In the genomic region with DNA sequence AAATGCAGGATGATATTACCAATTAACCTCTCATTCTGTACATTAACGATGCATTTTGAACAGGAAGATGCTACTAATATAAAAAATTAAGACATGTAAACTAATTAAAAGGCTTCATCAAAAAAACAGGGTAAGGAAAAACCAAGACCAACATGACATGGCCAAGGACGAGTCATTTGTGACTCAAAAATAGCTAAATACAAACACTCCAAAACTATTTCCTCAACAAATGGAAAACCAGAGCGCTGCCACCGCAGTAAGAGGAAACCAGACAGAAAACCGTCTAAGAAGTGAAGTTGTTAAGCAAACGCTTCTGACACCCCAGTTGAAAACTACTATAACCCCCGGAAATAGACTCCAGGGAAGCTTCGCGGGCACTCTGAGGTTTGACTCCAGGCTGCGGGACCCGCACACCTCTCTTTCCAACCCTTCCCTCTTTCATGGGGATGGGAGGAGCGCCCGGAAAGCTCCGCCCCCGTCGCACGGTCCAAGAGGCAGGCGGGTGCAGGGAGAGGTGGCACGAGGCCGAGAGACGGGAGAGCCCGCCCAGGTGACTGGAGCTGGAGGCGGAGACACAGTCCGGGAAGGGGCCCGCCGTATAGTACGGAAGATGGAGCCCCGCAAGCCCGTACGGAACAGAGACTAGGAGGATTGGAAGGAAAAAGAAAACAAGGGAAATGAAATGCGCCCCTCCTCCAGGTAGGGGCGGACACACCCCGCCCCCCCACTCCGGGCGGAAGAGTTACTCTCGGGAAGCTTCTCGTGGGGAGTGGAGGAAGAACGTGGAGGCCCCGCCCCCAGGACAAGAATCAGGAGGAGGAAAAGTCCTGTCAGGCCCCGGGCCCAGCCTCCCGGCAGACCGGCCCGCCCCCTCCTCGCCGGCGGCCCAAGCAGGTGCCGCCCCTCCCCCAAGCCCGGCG, we compare ENCODE assay signal across 1 cellular context.
TF ChIP-seq lines count a peak whose summit lies in the region.

No MANE protein-coding gene starts in this region.

TF ChIP-seq in HepG2, 621 proteins besides CTCF, POLR2A, EP300 and RAD21 (continued from another document and continues in another):
- TF ChIP-seq, protein P1, sequence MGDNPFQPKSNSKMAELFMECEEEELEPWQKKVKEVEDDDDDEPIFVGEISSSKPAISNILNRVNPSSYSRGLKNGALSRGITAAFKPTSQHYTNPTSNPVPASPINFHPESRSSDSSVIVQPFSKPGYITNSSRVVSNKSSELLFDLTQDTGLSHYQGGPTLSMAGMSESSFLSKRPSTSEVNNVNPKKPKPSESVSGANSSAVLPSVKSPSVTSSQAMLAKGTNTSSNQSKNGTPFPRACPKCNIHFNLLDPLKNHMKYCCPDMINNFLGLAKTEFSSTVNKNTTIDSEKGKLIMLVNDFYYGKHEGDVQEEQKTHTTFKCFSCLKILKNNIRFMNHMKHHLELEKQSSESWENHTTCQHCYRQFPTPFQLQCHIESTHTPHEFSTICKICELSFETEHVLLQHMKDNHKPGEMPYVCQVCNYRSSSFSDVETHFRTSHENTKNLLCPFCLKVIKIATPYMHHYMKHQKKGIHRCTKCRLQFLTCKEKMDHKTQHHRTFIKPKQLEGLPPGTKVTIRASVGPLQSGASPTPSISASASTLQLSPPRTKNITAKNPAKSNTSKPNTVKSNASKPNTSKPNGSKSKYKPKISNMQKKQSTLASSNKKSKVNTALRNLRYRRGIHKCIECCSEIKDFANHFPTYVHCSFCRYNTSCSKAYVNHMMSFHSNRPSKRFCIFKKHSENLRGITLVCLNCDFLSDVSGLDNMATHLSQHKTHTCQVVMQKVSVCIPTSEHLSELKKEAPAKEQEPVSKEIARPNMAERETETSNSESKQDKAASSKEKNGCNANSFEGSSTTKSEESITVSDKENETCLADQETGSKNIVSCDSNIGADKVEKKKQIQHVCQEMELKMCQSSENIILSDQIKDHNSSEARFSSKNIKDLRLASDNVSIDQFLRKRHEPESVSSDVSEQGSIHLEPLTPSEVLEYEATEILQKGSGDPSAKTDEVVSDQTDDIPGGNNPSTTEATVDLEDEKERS (CRISPR knock-in tag; IDR thresholded peaks at IDR 0.05): peak; percentile 68; the same call in 1 of the 2 replicates
- TF ChIP-seq, protein P2, sequence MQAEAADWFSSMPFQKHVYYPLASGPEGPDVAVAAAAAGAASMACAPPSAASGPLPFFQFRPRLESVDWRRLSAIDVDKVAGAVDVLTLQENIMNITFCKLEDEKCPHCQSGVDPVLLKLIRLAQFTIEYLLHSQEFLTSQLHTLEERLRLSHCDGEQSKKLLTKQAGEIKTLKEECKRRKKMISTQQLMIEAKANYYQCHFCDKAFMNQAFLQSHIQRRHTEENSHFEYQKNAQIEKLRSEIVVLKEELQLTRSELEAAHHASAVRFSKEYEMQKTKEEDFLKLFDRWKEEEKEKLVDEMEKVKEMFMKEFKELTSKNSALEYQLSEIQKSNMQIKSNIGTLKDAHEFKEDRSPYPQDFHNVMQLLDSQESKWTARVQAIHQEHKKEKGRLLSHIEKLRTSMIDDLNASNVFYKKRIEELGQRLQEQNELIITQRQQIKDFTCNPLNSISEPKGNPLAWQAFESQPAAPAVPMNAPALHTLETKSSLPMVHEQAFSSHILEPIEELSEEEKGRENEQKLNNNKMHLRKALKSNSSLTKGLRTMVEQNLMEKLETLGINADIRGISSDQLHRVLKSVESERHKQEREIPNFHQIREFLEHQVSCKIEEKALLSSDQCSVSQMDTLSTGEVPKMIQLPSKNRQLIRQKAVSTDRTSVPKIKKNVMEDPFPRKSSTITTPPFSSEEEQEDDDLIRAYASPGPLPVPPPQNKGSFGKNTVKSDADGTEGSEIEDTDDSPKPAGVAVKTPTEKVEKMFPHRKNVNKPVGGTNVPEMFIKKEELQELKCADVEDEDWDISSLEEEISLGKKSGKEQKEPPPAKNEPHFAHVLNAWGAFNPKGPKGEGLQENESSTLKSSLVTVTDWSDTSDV (CRISPR knock-in tag; IDR thresholded peaks at IDR 0.05): no peak
- TF ChIP-seq MEIS1 (CRISPR knock-in tag; IDR thresholded peaks at IDR 0.05; ENCODE audit: borderline replicate concordance): no peak
- no peak for TF ChIP-seq MAFG (CRISPR knock-in tag; IDR thresholded peaks at IDR 0.05)
- TF ChIP-seq ZNF816 (CRISPR knock-in tag; IDR thresholded peaks at IDR 0.05; ENCODE audit: borderline replicate concordance): no peak
- TF ChIP-seq BRCA1 (CRISPR knock-in tag; IDR thresholded peaks at IDR 0.05): no peak
- TF ChIP-seq NFIC (IDR thresholded peaks at IDR 0.05; ENCODE audit: low read length): no peak
- TF ChIP-seq HOXA5 (CRISPR knock-in tag; IDR thresholded peaks at IDR 0.05): peak; percentile 54; the same call in 1 of the 2 replicates
- no peak for TF ChIP-seq ZNF512B (CRISPR knock-in tag; IDR thresholded peaks at IDR 0.05; ENCODE audit: borderline replicate concordance)
- TF ChIP-seq ATRX (CRISPR knock-in tag; IDR thresholded peaks at IDR 0.05; ENCODE audit: borderline replicate concordance): no peak
- TF ChIP-seq FLYWCH1 (CRISPR knock-in tag; IDR thresholded peaks at IDR 0.05): no peak
- TF ChIP-seq ZBTB10 (CRISPR knock-in tag; IDR thresholded peaks at IDR 0.05; ENCODE audit: borderline replicate concordance): no peak
- 0 out of 2 replicates have a peak, but pooled peaks have one; percentile 37 for TF ChIP-seq SNAPC2 (CRISPR knock-in tag; IDR thresholded peaks at IDR 0.05)
- TF ChIP-seq SRY (CRISPR knock-in tag; IDR thresholded peaks at IDR 0.05): no peak
- no peak for TF ChIP-seq ZNF296 (CRISPR knock-in tag; conservative IDR thresholded peaks at IDR 0.05)
- TF ChIP-seq, protein P3, sequence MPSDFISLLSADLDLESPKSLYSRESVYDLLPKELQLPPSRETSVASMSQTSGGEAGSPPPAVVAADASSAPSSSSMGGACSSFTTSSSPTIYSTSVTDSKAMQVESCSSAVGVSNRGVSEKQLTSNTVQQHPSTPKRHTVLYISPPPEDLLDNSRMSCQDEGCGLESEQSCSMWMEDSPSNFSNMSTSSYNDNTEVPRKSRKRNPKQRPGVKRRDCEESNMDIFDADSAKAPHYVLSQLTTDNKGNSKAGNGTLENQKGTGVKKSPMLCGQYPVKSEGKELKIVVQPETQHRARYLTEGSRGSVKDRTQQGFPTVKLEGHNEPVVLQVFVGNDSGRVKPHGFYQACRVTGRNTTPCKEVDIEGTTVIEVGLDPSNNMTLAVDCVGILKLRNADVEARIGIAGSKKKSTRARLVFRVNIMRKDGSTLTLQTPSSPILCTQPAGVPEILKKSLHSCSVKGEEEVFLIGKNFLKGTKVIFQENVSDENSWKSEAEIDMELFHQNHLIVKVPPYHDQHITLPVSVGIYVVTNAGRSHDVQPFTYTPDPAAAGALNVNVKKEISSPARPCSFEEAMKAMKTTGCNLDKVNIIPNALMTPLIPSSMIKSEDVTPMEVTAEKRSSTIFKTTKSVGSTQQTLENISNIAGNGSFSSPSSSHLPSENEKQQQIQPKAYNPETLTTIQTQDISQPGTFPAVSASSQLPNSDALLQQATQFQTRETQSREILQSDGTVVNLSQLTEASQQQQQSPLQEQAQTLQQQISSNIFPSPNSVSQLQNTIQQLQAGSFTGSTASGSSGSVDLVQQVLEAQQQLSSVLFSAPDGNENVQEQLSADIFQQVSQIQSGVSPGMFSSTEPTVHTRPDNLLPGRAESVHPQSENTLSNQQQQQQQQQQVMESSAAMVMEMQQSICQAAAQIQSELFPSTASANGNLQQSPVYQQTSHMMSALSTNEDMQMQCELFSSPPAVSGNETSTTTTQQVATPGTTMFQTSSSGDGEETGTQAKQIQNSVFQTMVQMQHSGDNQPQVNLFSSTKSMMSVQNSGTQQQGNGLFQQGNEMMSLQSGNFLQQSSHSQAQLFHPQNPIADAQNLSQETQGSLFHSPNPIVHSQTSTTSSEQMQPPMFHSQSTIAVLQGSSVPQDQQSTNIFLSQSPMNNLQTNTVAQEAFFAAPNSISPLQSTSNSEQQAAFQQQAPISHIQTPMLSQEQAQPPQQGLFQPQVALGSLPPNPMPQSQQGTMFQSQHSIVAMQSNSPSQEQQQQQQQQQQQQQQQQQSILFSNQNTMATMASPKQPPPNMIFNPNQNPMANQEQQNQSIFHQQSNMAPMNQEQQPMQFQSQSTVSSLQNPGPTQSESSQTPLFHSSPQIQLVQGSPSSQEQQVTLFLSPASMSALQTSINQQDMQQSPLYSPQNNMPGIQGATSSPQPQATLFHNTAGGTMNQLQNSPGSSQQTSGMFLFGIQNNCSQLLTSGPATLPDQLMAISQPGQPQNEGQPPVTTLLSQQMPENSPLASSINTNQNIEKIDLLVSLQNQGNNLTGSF (CRISPR knock-in tag; IDR thresholded peaks at IDR 0.05): no peak
- no peak; the same call in 1 of the 2 replicates for TF ChIP-seq PHF21A (CRISPR knock-in tag; IDR thresholded peaks at IDR 0.05)
- TF ChIP-seq ZNF703 (CRISPR knock-in tag; IDR thresholded peaks at IDR 0.05; ENCODE audit: borderline replicate concordance): no peak
- peak; percentile 43; the same call in 1 of the 2 replicates for TF ChIP-seq HIVEP1 (CRISPR knock-in tag; IDR thresholded peaks at IDR 0.05)
- TF ChIP-seq GZF1 (CRISPR knock-in tag; IDR thresholded peaks at IDR 0.05): peak; percentile 75; the same call in 1 of the 2 replicates
- TF ChIP-seq CREM (IDR thresholded peaks at IDR 0.05): no peak
- TF ChIP-seq CREM (CRISPR knock-in tag; IDR thresholded peaks at IDR 0.05): no peak
- TF ChIP-seq IKZF1 (IDR thresholded peaks at IDR 0.05): no peak
- no peak for TF ChIP-seq RFXANK (CRISPR knock-in tag; IDR thresholded peaks at IDR 0.05)
- TF ChIP-seq, protein P4, sequence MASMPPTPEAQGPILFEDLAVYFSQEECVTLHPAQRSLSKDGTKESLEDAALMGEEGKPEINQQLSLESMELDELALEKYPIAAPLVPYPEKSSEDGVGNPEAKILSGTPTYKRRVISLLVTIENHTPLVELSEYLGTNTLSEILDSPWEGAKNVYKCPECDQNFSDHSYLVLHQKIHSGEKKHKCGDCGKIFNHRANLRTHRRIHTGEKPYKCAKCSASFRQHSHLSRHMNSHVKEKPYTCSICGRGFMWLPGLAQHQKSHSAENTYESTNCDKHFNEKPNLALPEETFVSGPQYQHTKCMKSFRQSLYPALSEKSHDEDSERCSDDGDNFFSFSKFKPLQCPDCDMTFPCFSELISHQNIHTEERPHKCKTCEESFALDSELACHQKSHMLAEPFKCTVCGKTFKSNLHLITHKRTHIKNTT (CRISPR knock-in tag; IDR thresholded peaks at IDR 0.05): no peak
- TF ChIP-seq CBX5 (CRISPR knock-in tag; IDR thresholded peaks at IDR 0.05; ENCODE audit: borderline replicate concordance): 0 out of 2 replicates have a peak, but pooled peaks have one; percentile 8
- peak; percentile 73; the same call in 1 of the 2 replicates for TF ChIP-seq MAX (IDR thresholded peaks at IDR 0.05)
- TF ChIP-seq ZNF629 (CRISPR knock-in tag; conservative IDR thresholded peaks at IDR 0.05): no peak
- TF ChIP-seq, protein P5, sequence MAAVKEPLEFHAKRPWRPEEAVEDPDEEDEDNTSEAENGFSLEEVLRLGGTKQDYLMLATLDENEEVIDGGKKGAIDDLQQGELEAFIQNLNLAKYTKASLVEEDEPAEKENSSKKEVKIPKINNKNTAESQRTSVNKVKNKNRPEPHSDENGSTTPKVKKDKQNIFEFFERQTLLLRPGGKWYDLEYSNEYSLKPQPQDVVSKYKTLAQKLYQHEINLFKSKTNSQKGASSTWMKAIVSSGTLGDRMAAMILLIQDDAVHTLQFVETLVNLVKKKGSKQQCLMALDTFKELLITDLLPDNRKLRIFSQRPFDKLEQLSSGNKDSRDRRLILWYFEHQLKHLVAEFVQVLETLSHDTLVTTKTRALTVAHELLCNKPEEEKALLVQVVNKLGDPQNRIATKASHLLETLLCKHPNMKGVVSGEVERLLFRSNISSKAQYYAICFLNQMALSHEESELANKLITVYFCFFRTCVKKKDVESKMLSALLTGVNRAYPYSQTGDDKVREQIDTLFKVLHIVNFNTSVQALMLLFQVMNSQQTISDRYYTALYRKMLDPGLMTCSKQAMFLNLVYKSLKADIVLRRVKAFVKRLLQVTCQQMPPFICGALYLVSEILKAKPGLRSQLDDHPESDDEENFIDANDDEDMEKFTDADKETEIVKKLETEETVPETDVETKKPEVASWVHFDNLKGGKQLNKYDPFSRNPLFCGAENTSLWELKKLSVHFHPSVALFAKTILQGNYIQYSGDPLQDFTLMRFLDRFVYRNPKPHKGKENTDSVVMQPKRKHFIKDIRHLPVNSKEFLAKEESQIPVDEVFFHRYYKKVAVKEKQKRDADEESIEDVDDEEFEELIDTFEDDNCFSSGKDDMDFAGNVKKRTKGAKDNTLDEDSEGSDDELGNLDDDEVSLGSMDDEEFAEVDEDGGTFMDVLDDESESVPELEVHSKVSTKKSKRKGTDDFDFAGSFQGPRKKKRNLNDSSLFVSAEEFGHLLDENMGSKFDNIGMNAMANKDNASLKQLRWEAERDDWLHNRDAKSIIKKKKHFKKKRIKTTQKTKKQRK (IDR thresholded peaks at IDR 0.05; ENCODE audit: low read length): no peak
